Comparison of ENCODE assay signal across 8 cellular contexts in genomic region chr16:67858448-67858993, GRCh38. TPM values are rescaled to one million over a fixed set of nuclear protein-coding genes. Genes with fewer than 3 reads are reported as not detected.
DNase-seq lines count a peak whose midpoint lies in the region; ATAC-seq, FAIRE-seq and TF ChIP-seq lines count a peak whose summit lies in the region.

No MANE protein-coding gene starts in this region.

- H3K9me3 ChIP-seq in adipocyte (ENCODE audit: control insufficient read depth, low read length): no peaks in the 10 kb centered on the region
- no peaks in the 10 kb centered on the region for H3K9me3 ChIP-seq in right cardiac atrium (ENCODE audit: control insufficient read depth, low read length)
- no peaks in the 10 kb centered on the region for H3K9me3 ChIP-seq in skeletal muscle tissue (ENCODE audit: control insufficient read depth in 3 of 3, low read length in 3 of 3)

- peaks cover 62% of the 10 kb centered on the region for H3K4me1 ChIP-seq in adipocyte (ENCODE audit: control insufficient read depth, insufficient read depth, low read length)
- H3K4me1 ChIP-seq in right cardiac atrium (ENCODE audit: control insufficient read depth, insufficient read depth, low read length): peaks cover 47% of the 10 kb centered on the region
- peaks cover 67 to 74% (median 69%) of the 10 kb centered on the region in 3 donors for H3K4me1 ChIP-seq in skeletal muscle tissue (ENCODE audit: control insufficient read depth in 3 of 3, insufficient read depth in 3 of 3, low read length in 3 of 3)

- H3K9ac ChIP-seq in adipocyte (ENCODE audit: low read length) (no peak overlapping the region), skeletal muscle tissue (ENCODE audit: low read depth in 1 of 3, low read length in 3 of 3) (no peak overlapping the region)

- H3K27ac ChIP-seq in right cardiac atrium (ENCODE audit: low read length) (peak overlapping the region; percentile 85), skeletal muscle tissue (ENCODE audit: low read depth, low read length) (peak overlapping the region; percentile 90)

- peak; percentile 4 to 7 for ATAC-seq in right cardiac atrium
- no peak for ATAC-seq in activated CD4-positive, CD25-positive, alpha-beta regulatory T cell treated with anti-CD3 and anti-CD28 coated beads, Interleukin-2, amount 50 U/mL, for 24 hours

- DNase-seq in HT-29 (ENCODE audit: low spot score): peak; percentile 28
- peak; percentile 9 for DNase-seq in adipocyte (ENCODE audit: low read depth)
- DNase-seq in right cardiac atrium: no peak
- no peak for DNase-seq in DMS114 treated with DMSO at 0.1 percent for 48 hours (lab: John Stamatoyannopoulos, UW; ENCODE audit: unreplicated experiment)
- DNase-seq in T1000 (lab: John Stamatoyannopoulos, UW): no peak
- no peak for DNase-seq in GM12892 (ENCODE audit: insufficient read length)

- H3K27me3 ChIP-seq in adipocyte (replicated peaks; ENCODE audit: control insufficient read depth, insufficient read depth, low read length) (no peaks in the 10 kb centered on the region), right cardiac atrium (ENCODE audit: control insufficient read depth, insufficient read depth) (no peaks in the 10 kb centered on the region), skeletal muscle tissue (ENCODE audit: control insufficient read depth in 3 of 3, insufficient read depth in 3 of 3, low read length in 3 of 3) (no peaks in the 10 kb centered on the region)

- no peak for FAIRE-seq in GM12892 (lab: Jason Lieb, UNC)

- no peak overlapping the region for H3K4me3 ChIP-seq in adipocyte (ENCODE audit: low read length)
- H3K4me3 ChIP-seq in right cardiac atrium (ENCODE audit: low read length): no peak overlapping the region
- H3K4me3 ChIP-seq in skeletal muscle tissue (ENCODE audit: low read length in 3 of 3): no peak overlapping the region

- intact Hi-C loops in right cardiac atrium (cut with DNase I): no loop called here

- TF ChIP-seq POLR2A in GM12892 (IDR thresholded peaks at IDR 0.05; ENCODE audit: low read depth, low read length): no peak

- H3K36me3 ChIP-seq in adipocyte (ENCODE audit: control insufficient read depth, insufficient read depth, low read length, severe bottlenecking) (no peaks in the 10 kb centered on the region), skeletal muscle tissue (ENCODE audit: control insufficient read depth in 3 of 3, insufficient read depth in 3 of 3, low read length in 3 of 3) (peaks cover 0 to 3% (median 0%) of the 10 kb centered on the region in 3 donors)

- WGBS in right cardiac atrium: 60% methylated on average over 5 of the region's 5 CpGs

RNA-seq across cellular contexts. Expression of gene CENPT, which starts 11.0 kb away (rescaled TPM):
- total RNA-seq in HT-29 (2014; rRNA removed; shearing (Covaris generic)): 42.8 and 43.2 TPM in 2 replicates
- total RNA-seq in right cardiac atrium (10 to 100 TPM; 24.3 to 29.0 (median 27.4) TPM), skeletal muscle tissue (14.6 TPM)
- 26.7 TPM for polyA plus RNA-seq in right cardiac atrium
- polyA plus RNA-seq in GM12892 (2012; ENCODE audit: missing spikeins): 23.0 TPM

RNA-seq across cellular contexts. Expression of gene NUTF2, which starts 11.8 kb away (rescaled TPM):
- total RNA-seq in HT-29 (2014; rRNA removed; shearing (Covaris generic)): 158 and 183 TPM in 2 replicates
- total RNA-seq in right cardiac atrium (10 to 100 TPM; 66.6 to 80.7 (median 68.2) TPM), skeletal muscle tissue (94.5 TPM)
- 125 TPM for polyA plus RNA-seq in right cardiac atrium
- 131 TPM for polyA plus RNA-seq in GM12892 (2012; ENCODE audit: missing spikeins)

RNA-seq across cellular contexts. Expression of gene EDC4, which starts 14.3 kb away (rescaled TPM):
- 107 and 121 TPM in 2 replicates for total RNA-seq in HT-29 (2014; rRNA removed; shearing (Covaris generic))
- total RNA-seq in right cardiac atrium: 10 to 100 TPM; 29.7 to 35.6 (median 31.9) TPM
- 21.7 TPM for polyA plus RNA-seq in right cardiac atrium
- total RNA-seq in skeletal muscle tissue: 66.3 TPM
- polyA plus RNA-seq in GM12892 (2012; ENCODE audit: missing spikeins): 46.5 TPM

RNA-seq across cellular contexts. Expression of gene THAP11, which starts 16.4 kb away (rescaled TPM):
- 66.3 and 80.9 TPM in 2 replicates for total RNA-seq in HT-29 (2014; rRNA removed; shearing (Covaris generic))
- total RNA-seq in right cardiac atrium (10 to 100 TPM; 27.5 to 34.0 (median 32.0) TPM), skeletal muscle tissue (35.5 TPM)
- 20.8 TPM for polyA plus RNA-seq in right cardiac atrium
- polyA plus RNA-seq in GM12892 (2012; ENCODE audit: missing spikeins): 14.4 TPM

RNA-seq across cellular contexts. Expression of gene NRN1L, which starts 26.2 kb away (rescaled TPM):
- total RNA-seq in HT-29 (2014; rRNA removed; shearing (Covaris generic)): 0.64 and 2.5 TPM in 2 replicates
- total RNA-seq in right cardiac atrium (under 1 TPM in 1 of 4 donors, not detected in 3; 0.53 TPM), skeletal muscle tissue (1.0 TPM)
- 0.41 TPM for polyA plus RNA-seq in right cardiac atrium
- polyA plus RNA-seq in GM12892 (2012; ENCODE audit: missing spikeins): 0.51 TPM

Comparison
In these comparisons a context has a peak if more than half of its experiments do, and no peak if none do; other contexts are left out.
1. DNase-seq: peak in HT-29 (single experiment) and adipocyte (single experiment); none in right cardiac atrium (0 of 3), DMS114 treated with DMSO at 0.1 percent for 48 hours (single experiment), T1000 (single experiment) and GM12892 (single experiment).
2. ATAC-seq: peak in right cardiac atrium (2 of 2); none in activated CD4-positive, CD25-positive, alpha-beta regulatory T cell treated with anti-CD3 and anti-CD28 coated beads, Interleukin-2, amount 50 U/mL, for 24 hours (0 of 2).